2 cellular contexts compared by ENCODE assay signal in the genomic region with DNA sequence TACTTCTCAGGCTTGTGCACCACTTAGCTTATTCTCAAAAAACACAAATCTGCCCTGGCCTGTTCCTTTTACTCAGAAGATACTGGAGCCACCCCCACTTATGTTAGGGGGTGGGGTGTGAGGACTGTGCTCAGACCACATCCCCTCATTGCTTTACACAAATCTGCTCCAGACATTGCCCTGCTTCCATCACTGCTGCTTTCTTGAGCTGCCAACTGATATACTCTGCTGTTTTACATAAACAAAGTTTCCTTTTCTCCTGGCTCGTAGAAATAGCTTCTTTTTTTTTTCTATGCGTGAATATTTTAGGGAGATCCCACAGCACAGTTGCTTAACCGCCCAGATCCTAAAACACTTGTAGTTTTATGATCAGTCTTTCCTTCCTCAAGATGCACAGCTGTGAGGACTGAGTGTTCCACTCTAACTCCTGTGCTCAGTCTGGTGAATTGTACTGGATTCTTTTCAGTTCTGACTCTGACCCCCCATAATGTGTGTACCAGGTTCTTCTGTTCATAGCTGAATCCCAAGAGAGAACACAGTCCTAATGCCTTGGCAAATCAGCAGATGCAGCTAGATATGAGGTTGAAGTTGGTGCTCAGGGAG.
TF ChIP-seq lines count a peak whose summit lies in the region.

No MANE protein-coding gene starts in this region.

TF ChIP-seq in IMR-90, 13 proteins besides CTCF, POLR2A, EP300 and RAD21:
- TF ChIP-seq CHD1 (IDR thresholded peaks at IDR 0.05; ENCODE audit: low read depth, low read length) (no peak), NFE2L2 (IDR thresholded peaks at IDR 0.05; ENCODE audit: low read depth, low read length) (no peak), MAFK (IDR thresholded peaks at IDR 0.05; ENCODE audit: low read depth, low read length) (no peak), FOS (IDR thresholded peaks at IDR 0.05; ENCODE audit: low read depth, low read length) (no peak), BHLHE40 (IDR thresholded peaks at IDR 0.05; ENCODE audit: low read depth, low read length) (no peak), SMC3 (IDR thresholded peaks at IDR 0.05; ENCODE audit: low read depth, low read length) (no peak), RCOR1 (IDR thresholded peaks at IDR 0.05; ENCODE audit: insufficient replicate concordance, low read length) (no peak), MXI1 (IDR thresholded peaks at IDR 0.05; ENCODE audit: borderline replicate concordance, low read depth, low read length) (no peak)
- TF ChIP-seq, protein P1, sequence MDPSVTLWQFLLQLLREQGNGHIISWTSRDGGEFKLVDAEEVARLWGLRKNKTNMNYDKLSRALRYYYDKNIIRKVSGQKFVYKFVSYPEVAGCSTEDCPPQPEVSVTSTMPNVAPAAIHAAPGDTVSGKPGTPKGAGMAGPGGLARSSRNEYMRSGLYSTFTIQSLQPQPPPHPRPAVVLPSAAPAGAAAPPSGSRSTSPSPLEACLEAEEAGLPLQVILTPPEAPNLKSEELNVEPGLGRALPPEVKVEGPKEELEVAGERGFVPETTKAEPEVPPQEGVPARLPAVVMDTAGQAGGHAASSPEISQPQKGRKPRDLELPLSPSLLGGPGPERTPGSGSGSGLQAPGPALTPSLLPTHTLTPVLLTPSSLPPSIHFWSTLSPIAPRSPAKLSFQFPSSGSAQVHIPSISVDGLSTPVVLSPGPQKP (IDR thresholded peaks at IDR 0.05; ENCODE audit: borderline replicate concordance, low read depth, low read length), result no peak

TF ChIP-seq in H1, 55 proteins besides CTCF, POLR2A, EP300 and RAD21:
- TF ChIP-seq, protein P2, sequence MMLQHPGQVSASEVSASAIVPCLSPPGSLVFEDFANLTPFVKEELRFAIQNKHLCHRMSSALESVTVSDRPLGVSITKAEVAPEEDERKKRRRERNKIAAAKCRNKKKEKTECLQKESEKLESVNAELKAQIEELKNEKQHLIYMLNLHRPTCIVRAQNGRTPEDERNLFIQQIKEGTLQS (IDR thresholded peaks at IDR 0.05; ENCODE audit: insufficient read depth, low read depth, low read length), result no peak
- TF ChIP-seq SIRT6 (IDR thresholded peaks at IDR 0.05; ENCODE audit: low read length) (no peak), RFX5 (IDR thresholded peaks at IDR 0.05; ENCODE audit: borderline replicate concordance, low read depth, low read length) (no peak), CREB1 (IDR thresholded peaks at IDR 0.05) (no peak), PHF8 (conservative IDR thresholded peaks at IDR 0.05; ENCODE audit: low read depth, low read length) (no peak)
TF ChIP-seq in H1: peak in this region for 0.
